Comparison of ENCODE assay signal across 8 cellular contexts in the genomic region with DNA sequence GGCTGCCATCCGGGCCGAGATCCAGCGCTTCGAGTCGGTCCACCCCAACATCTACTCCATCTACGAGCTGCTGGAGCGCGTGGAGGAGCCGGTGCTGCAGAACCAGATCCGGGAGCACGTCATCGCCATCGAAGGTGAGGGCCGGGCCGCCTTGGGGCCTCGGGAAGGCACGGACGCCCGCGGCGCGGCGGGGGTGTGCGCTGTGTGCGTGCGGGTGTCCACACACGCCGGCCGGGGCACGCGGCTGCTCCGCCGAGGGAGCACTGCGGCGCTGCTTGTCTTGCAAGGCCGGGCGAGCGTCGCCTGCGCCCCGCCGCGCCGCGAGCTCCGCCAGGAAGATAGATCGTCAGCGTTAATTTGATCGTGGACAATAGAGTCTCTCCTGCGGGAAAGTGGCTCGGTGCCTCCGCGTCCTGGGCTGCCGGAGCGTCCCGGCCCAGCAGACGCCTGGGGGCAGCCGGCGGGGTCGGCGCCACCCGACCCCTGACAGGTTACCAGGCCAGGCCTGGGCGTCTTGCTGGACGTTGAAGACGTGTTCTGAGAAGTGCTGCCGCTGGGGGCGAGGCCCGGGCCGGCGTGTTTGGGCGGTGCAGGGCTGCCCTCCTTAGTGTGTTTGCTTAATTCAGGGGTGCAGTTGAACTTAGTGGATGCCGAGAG. TPM values are rescaled to one million over a fixed set of nuclear protein-coding genes. Genes with fewer than 3 reads are reported as not detected.
A peak's percentile ranks its signal among the peaks of the same experiment; 100 is the strongest.
DNase-seq lines count a peak whose midpoint lies in the region; ATAC-seq and TF ChIP-seq lines count a peak whose summit lies in the region.

No MANE protein-coding gene starts in this region.

- no peaks in the 10 kb centered on the region for H3K27me3 ChIP-seq in PC-3 (ENCODE audit: low read length)
- peaks cover 13% of the 10 kb centered on the region for H3K27me3 ChIP-seq in ectodermal cell (ENCODE audit: control insufficient read depth, insufficient read depth, low read length, poor library complexity, severe bottlenecking)
- H3K27me3 ChIP-seq in thyroid gland: no peaks in the 10 kb centered on the region

- 1% methylated on average over 72 of the region's 72 CpGs for WGBS in ectodermal cell, 2 experiments
- WGBS in thyroid gland, 2 donors: 0% methylated on average over 8 to 22 of the region's 72 CpGs

- TF ChIP-seq POLR2A in thyroid gland (IDR thresholded peaks at IDR 0.05): no peak

- in situ Hi-C loops in GM13977 (cut with MboI; ENCODE audit: low pct_unique_long_range_greater_than_20kb, low sequenced_read_pairs, unreplicated experiment): no loop called here

- POLR2A ChIA-PET in PC-3 (lab: Charles Lee; ENCODE audit: unreplicated experiment): no interaction called here

- intact Hi-C loops in PC-3 (cut with micrococcal nuclease) (loop anchor here (1.0 to 10.0 kb wide), 3 partner anchors 62 to 250 kb away; no protein-coding TSS in a partner anchor), thyroid gland (cut with DNase I) (no loop called here)

- peaks cover 20% of the 10 kb centered on the region for H3K4me1 ChIP-seq in PC-3 (ENCODE audit: insufficient read depth, low read length)
- H3K4me1 ChIP-seq in ectodermal cell (ENCODE audit: control insufficient read depth, insufficient read depth, low read length): peaks cover 18% of the 10 kb centered on the region
- H3K4me1 ChIP-seq in thyroid gland: peaks cover 16 to 19% of the 10 kb centered on the region in 2 donors

- DNase-seq in NCI-H1436 (lab: John Stamatoyannopoulos, UW) (peak; percentile 22), NCI-H1436 treated with DMSO at 0.1 percent for 48 hours (lab: John Stamatoyannopoulos, UW) (no peak), PC-3 (peak; percentile 31), medulla oblongata (ENCODE audit: extremely low spot score) (peak; percentile 34), thyroid gland (peak; percentile 51 to 61), GM13977 (ENCODE audit: low spot score) (no peak)

- TF ChIP-seq CTCF in PC-3 (conservative IDR thresholded peaks at IDR 0.05; ENCODE audit: low read depth, low read length) (no peak), thyroid gland (IDR thresholded peaks at IDR 0.05) (peak in 1 of 6 experiments; percentile 4), GM13977 (IDR thresholded peaks at IDR 0.05; ENCODE audit: extremely low read depth, insufficient read depth, missing control alignments) (no peak)

- H3K4me2 ChIP-seq in PC-3 (ENCODE audit: low read length): peak overlapping the region; percentile 87

- H3K4me3 ChIP-seq in PC-3 (ENCODE audit: low read length): peak overlapping the region; percentile 81
- peak overlapping the region; percentile 71 for H3K4me3 ChIP-seq in ectodermal cell (ENCODE audit: insufficient read depth, low read depth, low read length)
- H3K4me3 ChIP-seq in thyroid gland (replicated peaks in 1 of 3): peak overlapping the region; percentile 38 to 55 (median 48)

- H3K9me2 ChIP-seq in PC-3 (replicated peaks; ENCODE audit: low read length): no peaks in the 10 kb centered on the region

- H3F3A ChIP-seq in PC-3 (ENCODE audit: low read length, unreplicated experiment): no peaks in the 10 kb centered on the region

- peaks cover 53% of the 10 kb centered on the region for H3K79me2 ChIP-seq in PC-3 (ENCODE audit: low read length)

- no TSS peak for BruUV-seq in PC-3 (replicated peaks; lab: Mats Ljungman, UMichigan)

- H2AFZ ChIP-seq in PC-3 (ENCODE audit: low read length): peak overlapping the region; percentile 41

- CTCF ChIA-PET in PC-3 (lab: Charles Lee): interaction anchor here (0.7 kb wide), 1 partner anchor 57 kb away, joined by 3 read pairs; no protein-coding TSS in a partner anchor

- peak; percentile 18 for ATAC-seq in PC-3
- no peak for ATAC-seq in HG03439 (IDR thresholded peaks at IDR 0.05; ENCODE audit: unreplicated experiment)

- peak overlapping the region; percentile 54 for H3K27ac ChIP-seq in PC-3 (ENCODE audit: low read length)
- no peak overlapping the region for H3K27ac ChIP-seq in ectodermal cell (ENCODE audit: insufficient read depth, low read depth, low read length, poor library complexity, severe bottlenecking)
- H3K27ac ChIP-seq in thyroid gland: no peak overlapping the region

- no peaks in the 10 kb centered on the region for H3K9me3 ChIP-seq in PC-3 (ENCODE audit: low read length)
- H3K9me3 ChIP-seq in ectodermal cell (ENCODE audit: control insufficient read depth, low read length): peaks cover under 1% of the 10 kb centered on the region
- H3K9me3 ChIP-seq in thyroid gland: no peaks in the 10 kb centered on the region

- H3K9ac ChIP-seq in PC-3 (ENCODE audit: low read length): peak overlapping the region; percentile 78

- no peaks in the 10 kb centered on the region for H3K36me3 ChIP-seq in PC-3 (ENCODE audit: low read depth, low read length)
- H3K36me3 ChIP-seq in ectodermal cell (ENCODE audit: control insufficient read depth, insufficient read depth, low read length): no peaks in the 10 kb centered on the region
- no peaks in the 10 kb centered on the region for H3K36me3 ChIP-seq in thyroid gland

- H4K20me1 ChIP-seq in PC-3 (ENCODE audit: low read length): peaks cover 40% of the 10 kb centered on the region

RNA-seq across cellular contexts. Expression of a gene that starts 1.0 kb away (rescaled TPM):
- 28.6 and 31.0 TPM in 2 replicates for total RNA-seq in PC-3 (2014; rRNA removed)
- 28.5 TPM for polyA plus RNA-seq in ectodermal cell (2013, experiment 1 of 4)
- 30.1 TPM for polyA plus RNA-seq in ectodermal cell (2013, experiment 2 of 4)
- 18.8 TPM for polyA plus RNA-seq in ectodermal cell (2013, experiment 3 of 4)
- polyA plus RNA-seq in ectodermal cell (2013, experiment 4 of 4): 22.0 TPM
- 10 to 100 TPM; 23.4 to 46.5 (median 29.3) TPM for total RNA-seq in thyroid gland

Comparison
In these comparisons a context has a peak if more than half of its experiments do, and no peak if none do; other contexts are left out.
1. DNase-seq: peak in NCI-H1436 (single experiment), PC-3 (single experiment), medulla oblongata (single experiment) and thyroid gland (2 of 2); none in NCI-H1436 treated with DMSO at 0.1 percent for 48 hours (single experiment) and GM13977 (single experiment).
2. Peak in every context shown above with its lines, with median percentiles within 50 percentile points of each other: H3K4me3 ChIP-seq.